Comparison of ENCODE assay signal across 14 cellular contexts in the genomic region with DNA sequence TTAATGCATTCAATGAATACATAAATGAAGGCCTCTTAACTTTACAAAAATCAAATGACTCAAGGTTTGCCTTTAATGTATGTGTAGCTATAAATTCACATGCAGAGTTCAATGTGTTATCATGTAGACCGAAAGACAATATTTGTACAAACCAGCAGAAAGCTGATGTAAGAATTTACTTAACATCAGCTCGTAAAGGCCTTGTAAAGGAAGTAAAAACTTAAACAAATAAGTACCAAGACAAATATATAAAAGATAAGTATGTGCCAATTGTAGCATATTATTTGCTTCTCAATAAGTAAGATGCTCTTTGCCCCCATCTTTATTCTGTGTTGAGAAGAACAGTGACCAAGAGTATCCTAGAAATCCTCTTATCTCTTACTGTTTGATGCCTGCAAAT.
DNase-seq lines count a peak whose midpoint lies in the region; ATAC-seq, FAIRE-seq and TF ChIP-seq lines count a peak whose summit lies in the region.
"Had no signal": no experiment of that assay in that cellular context is flagged by ENCODE, and none has a peak within 500 bp of the region (broad histone marks: within the 10 kb centered on the region; RNA-seq: fewer than 3 reads in every experiment).

No MANE protein-coding gene starts in this region.

- H3K4me2 ChIP-seq in HepG2 (ENCODE audit: low read depth, low read length) (no peak overlapping the region), PC-3 (ENCODE audit: low read length) (no peak overlapping the region), hepatocyte (no peak overlapping the region)
- H3K4me2 ChIP-seq: GM23338, KMS-11 had no signal

- POLR2A ChIA-PET in HepG2 (lab: Yijun Ruan, JAX), result no interaction called here
- POLR2A ChIA-PET in PC-3 (lab: Charles Lee; ENCODE audit: unreplicated experiment), result interaction anchor here (0.5 kb wide), 1 partner anchor 1657 kb away, joined by 3 read pairs; a partner anchor contains a TSS

- BruUV-seq in HepG2 (replicated peaks; lab: Mats Ljungman, UMichigan) (no TSS peak), PC-3 (replicated peaks; lab: Mats Ljungman, UMichigan) (no TSS peak)

- TF ChIP-seq POLR2A in HepG2 (IDR thresholded peaks at IDR 0.05; ENCODE audit: insufficient read depth in 1 of 2, low read depth in 2 of 2, low read length in 2 of 2) (no peak), right lobe of liver (IDR thresholded peaks at IDR 0.05) (no peak), GM12892 (IDR thresholded peaks at IDR 0.05; ENCODE audit: low read depth, low read length) (no peak)

- H3K27ac ChIP-seq in HepG2 (ENCODE audit: extremely low read length, insufficient read depth, low read length), result no peak overlapping the region
- no peak overlapping the region for H3K27ac ChIP-seq in right lobe of liver
- no peak overlapping the region for H3K27ac ChIP-seq in PC-3 (ENCODE audit: low read length)
- no peak overlapping the region for H3K27ac ChIP-seq in hepatocyte
- H3K27ac ChIP-seq: KMS-11 had no signal

- FAIRE-seq in HepG2 (lab: Jason Lieb, UNC) (no peak), GM12892 (lab: Jason Lieb, UNC) (no peak), D721Med (lab: Jason Lieb, UNC) (no peak)
- FAIRE-seq: GM12878 had no signal

- TF ChIP-seq EP300 in HepG2 (IDR thresholded peaks at IDR 0.05; ENCODE audit: low read depth in 2 of 2, low read length in 2 of 2) (no peak), HepG2 (CRISPR knock-in tag; IDR thresholded peaks at IDR 0.05; ENCODE audit: borderline replicate concordance) (no peak)

- DNase-seq in HepG2 (ENCODE audit: low spot score) (peak; percentile 34), right lobe of liver (no peak), PC-3 (peak; percentile 62), hepatocyte (ENCODE audit: low spot score) (peak; percentile 18), GM12892 (ENCODE audit: insufficient read length) (no peak), D721Med (ENCODE audit: insufficient read length, low spot score) (no peak)
- DNase-seq: C1 segment of cervical spinal cord; CD4-positive, alpha-beta memory T cell; DMS79; H7 had no signal

- no peaks in the 10 kb centered on the region for H3F3A ChIP-seq in PC-3 (ENCODE audit: low read length, unreplicated experiment)

- H3K4me1 ChIP-seq in HepG2 (ENCODE audit: insufficient read depth, low read length) (peaks cover 11% of the 10 kb centered on the region), right lobe of liver (no peaks in the 10 kb centered on the region), PC-3 (ENCODE audit: insufficient read depth, low read length) (peaks cover 51% of the 10 kb centered on the region), hepatocyte (ENCODE audit: insufficient read depth) (peaks cover 17% of the 10 kb centered on the region)

- H3K9me3 ChIP-seq in HepG2 (ENCODE audit: low read length) (no peaks in the 10 kb centered on the region), right lobe of liver (no peaks in the 10 kb centered on the region), PC-3 (ENCODE audit: low read length) (no peaks in the 10 kb centered on the region), hepatocyte (ENCODE audit: low read depth) (no peaks in the 10 kb centered on the region)

- H3K9me2 ChIP-seq in PC-3 (replicated peaks; ENCODE audit: low read length), result no peaks in the 10 kb centered on the region
- H3K9me2 ChIP-seq in hepatocyte (replicated peaks; ENCODE audit: insufficient read depth), result no peaks in the 10 kb centered on the region

- H3K36me3 ChIP-seq in HepG2 (replicated peaks in 1 of 2; ENCODE audit: control insufficient read depth in 1 of 2, insufficient read depth in 2 of 2, low read length in 2 of 2) (no peaks in the 10 kb centered on the region), right lobe of liver (no peaks in the 10 kb centered on the region), PC-3 (ENCODE audit: low read depth, low read length) (no peaks in the 10 kb centered on the region), hepatocyte (replicated peaks; ENCODE audit: insufficient read depth, low read depth) (no peaks in the 10 kb centered on the region)

- H3K4me3 ChIP-seq in HepG2 (replicated peaks in 1 of 3; ENCODE audit: insufficient read depth in 1 of 3, low read depth in 2 of 3, low read length in 3 of 3) (no peak overlapping the region), right lobe of liver (no peak overlapping the region), PC-3 (ENCODE audit: low read length) (no peak overlapping the region), hepatocyte (no peak overlapping the region)
- H3K4me3 ChIP-seq: GM12878, GM23338 had no signal

- CTCF ChIA-PET in HepG2 (lab: Yijun Ruan, JAX; ENCODE audit: low intra/inter-chr PET ratio, low total read pairs) (no interaction called here), PC-3 (lab: Charles Lee) (no interaction called here)

- in situ Hi-C loops in HepG2 (cut with HindIII; ENCODE audit: extremely low pct_ligation_motif_present, low pct_unique_long_range_greater_than_20kb), result no loop called here

- WGBS in HepG2 (ENCODE audit: low lambda C conversion rate), result 1% methylated on average over 2 of the region's 2 CpGs
- 15% methylated on average over 2 of the region's 2 CpGs for WGBS in right lobe of liver (ENCODE audit: insufficient coverage, low coverage, low lambda C conversion rate, missing lambda C conversion rate)
- 21% methylated on average over 2 of the region's 2 CpGs for WGBS in hepatocyte (ENCODE audit: low lambda C conversion rate, missing lambda C conversion rate)

- ATAC-seq in HepG2, result no peak
- ATAC-seq in right lobe of liver, result no peak
- ATAC-seq in PC-3, result no peak
- ATAC-seq in HG02840 (IDR thresholded peaks at IDR 0.05; ENCODE audit: low FRiP score, unreplicated experiment), result no peak
- ATAC-seq: GM12878, GM23338 had no signal

- no peak overlapping the region for H2AFZ ChIP-seq in HepG2 (ENCODE audit: low read length)
- no peak overlapping the region for H2AFZ ChIP-seq in PC-3 (ENCODE audit: low read length)
- H2AFZ ChIP-seq in hepatocyte, result no peak overlapping the region
- H2AFZ ChIP-seq: GM23338 had no signal

- intact Hi-C loops in HepG2 (cut with micrococcal nuclease; ENCODE audit: unreplicated experiment), result no loop called here
- intact Hi-C loops in right lobe of liver (cut with DNase I), result no loop called here
- intact Hi-C loops in PC-3 (cut with micrococcal nuclease), result no loop called here

- H3K27me3 ChIP-seq in HepG2 (ENCODE audit: control insufficient read depth in 1 of 2, insufficient read depth in 2 of 2, low read length in 2 of 2) (peaks cover 0 to 16% of the 10 kb centered on the region in 2 experiments; a peak in 2 of 5 replicates), right lobe of liver (no peaks in the 10 kb centered on the region), PC-3 (ENCODE audit: low read length) (no peaks in the 10 kb centered on the region), hepatocyte (no peaks in the 10 kb centered on the region)

- no peak for TF ChIP-seq RAD21 in HepG2 (CRISPR knock-in tag; IDR thresholded peaks at IDR 0.05)

- no peaks in the 10 kb centered on the region for H3K79me2 ChIP-seq in HepG2 (ENCODE audit: insufficient read depth, low read length)
- no peaks in the 10 kb centered on the region for H3K79me2 ChIP-seq in PC-3 (ENCODE audit: low read length)
- H3K79me2 ChIP-seq in hepatocyte, result no peaks in the 10 kb centered on the region

- H3K9ac ChIP-seq in HepG2 (ENCODE audit: insufficient read depth, low read depth, low read length), result no peak overlapping the region
- no peak overlapping the region for H3K9ac ChIP-seq in PC-3 (ENCODE audit: low read length)
- H3K9ac ChIP-seq: KMS-11 had no signal

- H4K20me1 ChIP-seq in HepG2 (ENCODE audit: insufficient read depth, low read length) (no peaks in the 10 kb centered on the region), PC-3 (ENCODE audit: low read length) (no peaks in the 10 kb centered on the region), hepatocyte (ENCODE audit: insufficient read depth, poor library complexity, severe bottlenecking) (no peaks in the 10 kb centered on the region)

- no peak for TF ChIP-seq CTCF in HepG2 (CRISPR knock-in tag; IDR thresholded peaks at IDR 0.05)
- TF ChIP-seq CTCF in right lobe of liver (IDR thresholded peaks at IDR 0.05), result no peak
- no peak for TF ChIP-seq CTCF in PC-3 (conservative IDR thresholded peaks at IDR 0.05; ENCODE audit: low read depth, low read length)
- no peak for TF ChIP-seq CTCF in hepatocyte (IDR thresholded peaks at IDR 0.05; ENCODE audit: poor library complexity)
- TF ChIP-seq CTCF in D721Med (IDR thresholded peaks at IDR 0.05; ENCODE audit: insufficient read depth, missing control alignments), result no peak

TF ChIP-seq in HepG2, 621 proteins besides CTCF, POLR2A, EP300 and RAD21 (continues in another document):
- TF ChIP-seq PPARG (CRISPR knock-in tag; conservative IDR thresholded peaks at IDR 0.05) (no peak), ZKSCAN5 (CRISPR knock-in tag; IDR thresholded peaks at IDR 0.05) (no peak)
- TF ChIP-seq, protein P1, sequence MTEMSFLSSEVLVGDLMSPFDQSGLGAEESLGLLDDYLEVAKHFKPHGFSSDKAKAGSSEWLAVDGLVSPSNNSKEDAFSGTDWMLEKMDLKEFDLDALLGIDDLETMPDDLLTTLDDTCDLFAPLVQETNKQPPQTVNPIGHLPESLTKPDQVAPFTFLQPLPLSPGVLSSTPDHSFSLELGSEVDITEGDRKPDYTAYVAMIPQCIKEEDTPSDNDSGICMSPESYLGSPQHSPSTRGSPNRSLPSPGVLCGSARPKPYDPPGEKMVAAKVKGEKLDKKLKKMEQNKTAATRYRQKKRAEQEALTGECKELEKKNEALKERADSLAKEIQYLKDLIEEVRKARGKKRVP (CRISPR knock-in tag; IDR thresholded peaks at IDR 0.05), result peak in 1 of 2 experiments; percentile 76; a peak in 2 of 4 replicates

Comparison
In these comparisons a context has a peak if more than half of its experiments do, and no peak if none do; other contexts are left out.
1. DNase-seq: peak in HepG2 (single experiment), PC-3 (single experiment) and hepatocyte (single experiment); none in right lobe of liver (0 of 3), GM12892 (single experiment) and D721Med (single experiment).